In genomic region chr9:125438506-125439433, GRCh38 we compare ENCODE assay signal across 9 cellular contexts.
"Had no signal": no experiment of that assay in that cellular context is flagged by ENCODE, and none has a peak within 500 bp of the region (broad histone marks: within the 10 kb centered on the region; RNA-seq: fewer than 3 reads in every experiment).

No MANE protein-coding gene starts in this region.

- DNase-seq: activated CD4-positive, alpha-beta T cell treated with anti-CD3 and anti-CD28 coated beads for 48 hours; activated CD8-positive, alpha-beta T cell treated with anti-CD3 and anti-CD28 coated beads, Interleukin-2, amount 10 ng/mL, durations not matched to agents 7 days and 5 days; activated naive CD4-positive, alpha-beta T cell treated with Interleukin-2 at 50 U/mL for 16 hours; small intestine had no signal

- H3K9me3 Mint-ChIP-seq: central memory CD8-positive, alpha-beta T cell; WTC11 had no signal

- H3K4me3 Mint-ChIP-seq: activated CD8-positive, alpha-beta T cell treated with anti-CD3 and anti-CD28 coated beads, Interleukin-2, amount 10 ng/mL, durations not matched to agents 7 days and 5 days; central memory CD8-positive, alpha-beta T cell; WTC11 had no signal

- H3K27me3 ChIP-seq: thyroid gland had no signal

- FAIRE-seq: small intestine had no signal

- H3K4me1 Mint-ChIP-seq: central memory CD8-positive, alpha-beta T cell; WTC11 had no signal

- H3K36me3 ChIP-seq: thyroid gland had no signal

- H3K9me3 ChIP-seq: thyroid gland had no signal

- H3K27ac Mint-ChIP-seq: activated CD8-positive, alpha-beta T cell treated with anti-CD3 and anti-CD28 coated beads, Interleukin-2, amount 10 ng/mL, durations not matched to agents 7 days and 5 days had no signal

- H3K4me3 ChIP-seq: thyroid gland had no signal

- H3K27me3 Mint-ChIP-seq: central memory CD8-positive, alpha-beta T cell had no signal

- ATAC-seq: activated CD8-positive, alpha-beta T cell treated with anti-CD3 and anti-CD28 coated beads, Interleukin-2, amount 10 ng/mL, durations not matched to agents 7 days and 5 days; esophagus mucosa; SK-N-SH treated with all-trans-retinoic acid at 6 μM for 48 hours; WTC11 had no signal
